ENCODE assay signal across 1 cellular context in genomic region chr5:177416334-177416733, GRCh38.
TF ChIP-seq lines count a peak whose summit lies in the region.

No MANE protein-coding gene starts in this region.

TF ChIP-seq in WTC11, 78 proteins besides CTCF, POLR2A, EP300 and RAD21 (continued from another document):
- TF ChIP-seq ZNF232 (CRISPR knock-in tag; IDR thresholded peaks at IDR 0.05) (no peak), E2F4 (CRISPR knock-in tag; IDR thresholded peaks at IDR 0.05; ENCODE audit: borderline replicate concordance, low read depth) (no peak), NFE2L1 (CRISPR knock-in tag; IDR thresholded peaks at IDR 0.05) (no peak), GABPB1 (CRISPR knock-in tag; IDR thresholded peaks at IDR 0.05) (no peak)
- TF ChIP-seq, protein P1, sequence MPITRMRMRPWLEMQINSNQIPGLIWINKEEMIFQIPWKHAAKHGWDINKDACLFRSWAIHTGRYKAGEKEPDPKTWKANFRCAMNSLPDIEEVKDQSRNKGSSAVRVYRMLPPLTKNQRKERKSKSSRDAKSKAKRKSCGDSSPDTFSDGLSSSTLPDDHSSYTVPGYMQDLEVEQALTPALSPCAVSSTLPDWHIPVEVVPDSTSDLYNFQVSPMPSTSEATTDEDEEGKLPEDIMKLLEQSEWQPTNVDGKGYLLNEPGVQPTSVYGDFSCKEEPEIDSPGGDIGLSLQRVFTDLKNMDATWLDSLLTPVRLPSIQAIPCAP (CRISPR knock-in tag; IDR thresholded peaks at IDR 0.05), result no peak
- TF ChIP-seq, protein P2, sequence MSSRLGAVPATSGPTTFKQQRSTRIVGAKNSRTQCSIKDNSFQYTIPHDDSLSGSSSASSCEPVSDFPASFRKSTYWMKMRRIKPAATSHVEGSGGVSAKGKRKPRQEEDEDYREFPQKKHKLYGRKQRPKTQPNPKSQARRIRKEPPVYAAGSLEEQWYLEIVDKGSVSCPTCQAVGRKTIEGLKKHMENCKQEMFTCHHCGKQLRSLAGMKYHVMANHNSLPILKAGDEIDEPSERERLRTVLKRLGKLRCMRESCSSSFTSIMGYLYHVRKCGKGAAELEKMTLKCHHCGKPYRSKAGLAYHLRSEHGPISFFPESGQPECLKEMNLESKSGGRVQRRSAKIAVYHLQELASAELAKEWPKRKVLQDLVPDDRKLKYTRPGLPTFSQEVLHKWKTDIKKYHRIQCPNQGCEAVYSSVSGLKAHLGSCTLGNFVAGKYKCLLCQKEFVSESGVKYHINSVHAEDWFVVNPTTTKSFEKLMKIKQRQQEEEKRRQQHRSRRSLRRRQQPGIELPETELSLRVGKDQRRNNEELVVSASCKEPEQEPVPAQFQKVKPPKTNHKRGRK (CRISPR knock-in tag; IDR thresholded peaks at IDR 0.05; ENCODE audit: borderline replicate concordance), result no peak
